Comparison of ENCODE assay signal across 9 cellular contexts in the genomic region with DNA sequence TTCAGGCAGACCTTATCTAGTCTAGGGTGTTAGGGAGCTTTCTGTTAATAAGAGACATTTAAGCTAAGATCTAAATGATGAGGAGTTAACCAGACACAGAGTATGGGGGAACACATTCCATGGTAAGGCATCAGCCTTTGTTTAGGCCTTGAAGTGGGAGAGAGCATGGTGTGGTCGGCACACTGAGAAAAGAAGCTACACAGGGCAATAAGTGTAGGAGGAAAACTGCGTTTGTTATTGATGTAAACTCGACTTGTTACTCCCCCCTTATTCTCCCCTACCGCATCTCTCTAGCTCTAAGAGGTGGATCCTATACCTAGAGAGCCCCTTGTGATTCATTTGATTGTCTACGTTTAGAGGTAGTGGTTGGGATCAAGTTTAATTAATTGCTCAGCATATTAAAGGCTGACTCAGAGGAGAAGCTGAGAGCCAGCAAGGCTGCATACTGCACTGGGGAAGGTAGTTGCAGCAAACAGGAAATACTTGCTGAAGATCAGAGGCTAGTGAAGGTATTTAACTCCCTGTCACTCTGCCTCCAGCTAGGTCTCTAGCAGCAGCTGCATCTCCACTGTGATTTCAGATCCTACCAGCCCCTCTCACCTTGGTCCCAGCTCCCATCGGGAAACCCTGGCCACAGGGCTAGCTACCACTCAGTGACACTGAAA.
DNase-seq lines count a peak whose midpoint lies in the region; ATAC-seq and TF ChIP-seq lines count a peak whose summit lies in the region.
"Had no signal": no experiment of that assay in that cellular context is flagged by ENCODE, and none has a peak within 500 bp of the region (broad histone marks: within the 10 kb centered on the region; RNA-seq: fewer than 3 reads in every experiment).

No MANE protein-coding gene starts in this region.

- POLR2A ChIA-PET in HCT116 (lab: Charles Lee) = interaction anchor here (0.8 kb wide), 1 partner anchor 9 kb away, joined by 3 read pairs; no protein-coding TSS in a partner anchor

- H3K27ac ChIP-seq in HCT116 (ENCODE audit: low read depth, low read length) (no peak overlapping the region), RWPE2 (ENCODE audit: poor library complexity, severe bottlenecking) (peak overlapping the region; percentile 10), foreskin keratinocyte (no peak overlapping the region), smooth muscle cell (ENCODE audit: low read depth) (peak overlapping the region; percentile 71), WERI-Rb-1 (no peak overlapping the region)

- H2AFZ ChIP-seq in HCT116 (ENCODE audit: low read depth, low read length, poor library complexity, severe bottlenecking) (no peak overlapping the region), smooth muscle cell (ENCODE audit: low read depth) (peak overlapping the region; percentile 53)

- RAD21 ChIA-PET in HCT116 (lab: Charles Lee; ENCODE audit: low non-redundant PET in 1 of 2, low total read pairs in 2 of 2, uncharacterized antibody in 2 of 2, unreplicated experiment in 2 of 2) = no interaction called here

- H3K36me3 ChIP-seq in HCT116 (ENCODE audit: control insufficient read depth in 1 of 2, insufficient read depth in 2 of 2, low read length in 2 of 2) (no peaks in the 10 kb centered on the region), RWPE2 (ENCODE audit: low read depth) (no peaks in the 10 kb centered on the region), smooth muscle cell (ENCODE audit: low read depth) (no peaks in the 10 kb centered on the region), WERI-Rb-1 (no peaks in the 10 kb centered on the region)

- H3K9me2 ChIP-seq in HCT116 (ENCODE audit: insufficient read depth) = no peaks in the 10 kb centered on the region

- no peak for TF ChIP-seq POLR2A in HCT116 (IDR thresholded peaks at IDR 0.05; ENCODE audit: borderline replicate concordance, extremely low read depth, insufficient read depth, insufficient read length)

- TF ChIP-seq CTCF in HCT116 (IDR thresholded peaks at IDR 0.05 in 2 of 3, conservative IDR thresholded peaks at IDR 0.05 in 1 of 3; ENCODE audit: borderline replicate concordance in 1 of 3, insufficient read depth in 1 of 3, low read depth in 2 of 3, low read length in 2 of 3) (no peak), RWPE2 (IDR thresholded peaks at IDR 0.05; ENCODE audit: poor library complexity, severe bottlenecking) (no peak), foreskin keratinocyte (conservative IDR thresholded peaks at IDR 0.05) (no peak), smooth muscle cell (IDR thresholded peaks at IDR 0.05; ENCODE audit: borderline replicate concordance, insufficient read depth, poor library complexity, severe bottlenecking) (no peak), WERI-Rb-1 (IDR thresholded peaks at IDR 0.05; ENCODE audit: low read depth, low read length) (no peak)

- ATAC-seq in HCT116 (peak; percentile 55), RWPE2 (ENCODE audit: low read depth) (peak; percentile 98), foreskin keratinocyte (peak; percentile 89), left colon (no peak)

- H3K4me3 ChIP-seq in HCT116 (replicated peaks in 1 of 2; ENCODE audit: low read depth in 1 of 2, low read length in 2 of 2) = no peak overlapping the region
- no peak overlapping the region for H3K4me3 ChIP-seq in RWPE2 (ENCODE audit: severe bottlenecking)
- H3K4me3 ChIP-seq in smooth muscle cell = no peak overlapping the region
- no peak overlapping the region for H3K4me3 ChIP-seq in WERI-Rb-1 (ENCODE audit: low read depth, low read length)

- H3F3A ChIP-seq in smooth muscle cell (ENCODE audit: low read depth) = peaks cover 9% of the 10 kb centered on the region

- no peaks in the 10 kb centered on the region for H3K9me3 ChIP-seq in HCT116 (ENCODE audit: control insufficient read depth in 1 of 2, insufficient read depth in 1 of 2, low read depth in 1 of 2, low read length in 2 of 2)
- no peaks in the 10 kb centered on the region for H3K9me3 ChIP-seq in RWPE2 (ENCODE audit: severe bottlenecking)
- no peaks in the 10 kb centered on the region for H3K9me3 ChIP-seq in smooth muscle cell (replicated peaks; ENCODE audit: low read depth)
- H3K9me3 ChIP-seq in WERI-Rb-1 (ENCODE audit: severe bottlenecking) = no peaks in the 10 kb centered on the region

- DNase-seq in HCT116 (ENCODE audit: low read depth, low spot score) = no peak
- DNase-seq in RWPE2 (ENCODE audit: low spot score) = no peak
- peak; percentile 36 to 68 for DNase-seq in foreskin keratinocyte
- no peak for DNase-seq in smooth muscle cell (lab: John Stamatoyannopoulos, UW; ENCODE audit: unreplicated experiment)
- DNase-seq in WERI-Rb-1 = no peak
- no peak for DNase-seq in posterior cingulate gyrus
- no peak for DNase-seq in left colon
- DNase-seq: NCI-H1105, SHP77 treated with DMSO at 0.1 percent for 48 hours had no signal

- WGBS in smooth muscle cell (ENCODE audit: low lambda C conversion rate) = 15% methylated on average over 6 of the region's 6 CpGs

- H3K4me2 ChIP-seq in HCT116 (ENCODE audit: low read length) (no peak overlapping the region), smooth muscle cell (peak overlapping the region; percentile 55)

- H3K79me2 ChIP-seq in HCT116 (ENCODE audit: insufficient read depth, low read length) = no peaks in the 10 kb centered on the region
- no peaks in the 10 kb centered on the region for H3K79me2 ChIP-seq in smooth muscle cell (ENCODE audit: low read depth)

- H3K9ac ChIP-seq in HCT116 (ENCODE audit: low read length) = no peak overlapping the region
- H3K9ac ChIP-seq in smooth muscle cell (ENCODE audit: low read depth) = peak overlapping the region; percentile 6

- TF ChIP-seq RAD21 in HCT116 (IDR thresholded peaks at IDR 0.05; ENCODE audit: low read depth) = no peak

- no peaks in the 10 kb centered on the region for H4K20me1 ChIP-seq in HCT116 (ENCODE audit: insufficient read depth)
- H4K20me1 ChIP-seq in smooth muscle cell (ENCODE audit: low read depth) = no peaks in the 10 kb centered on the region

- H3K27me3 ChIP-seq in HCT116 (ENCODE audit: insufficient read depth, low read length) = no peaks in the 10 kb centered on the region
- no peaks in the 10 kb centered on the region for H3K27me3 ChIP-seq in RWPE2 (ENCODE audit: insufficient read depth, poor library complexity, severe bottlenecking)
- no peaks in the 10 kb centered on the region for H3K27me3 ChIP-seq in foreskin keratinocyte
- H3K27me3 ChIP-seq in smooth muscle cell (ENCODE audit: low read depth) = no peaks in the 10 kb centered on the region
- H3K27me3 ChIP-seq in WERI-Rb-1 (ENCODE audit: insufficient read depth, low read depth, severe bottlenecking) = no peaks in the 10 kb centered on the region

- H3K4me1 ChIP-seq in HCT116 (ENCODE audit: control insufficient read depth in 1 of 2, insufficient read depth in 2 of 2, low read length in 2 of 2) (peaks cover 2 to 9% of the 10 kb centered on the region in 2 experiments; a peak in 2 of 4 replicates), RWPE2 (ENCODE audit: insufficient read depth, poor library complexity, severe bottlenecking) (no peaks in the 10 kb centered on the region), foreskin keratinocyte (no peaks in the 10 kb centered on the region), smooth muscle cell (ENCODE audit: low read depth) (peaks cover 10% of the 10 kb centered on the region)

- intact Hi-C loops in HCT116 (cut with micrococcal nuclease) (loop anchor here (10.0 kb wide), 1 partner anchor 253 kb away; no protein-coding TSS in a partner anchor), posterior cingulate gyrus (cut with DNase I) (no loop called here), left colon (cut with DNase I, micrococcal nuclease) (no loop called here)

- CTCF ChIA-PET in HCT116 (lab: Charles Lee) = interaction anchor here (2.6 kb wide), 1 partner anchor 12 kb away, joined by 8 read pairs; no protein-coding TSS in a partner anchor

- no TSS peak for BruUV-seq in HCT116 (replicated peaks; lab: Mats Ljungman, UMichigan)

TF ChIP-seq in HCT116, 20 proteins besides CTCF, POLR2A, EP300 and RAD21 (continues in another document):
- TF ChIP-seq SP1 (IDR thresholded peaks at IDR 0.05; ENCODE audit: low read depth) = no peak
- no peak for TF ChIP-seq POLR2AphosphoS5 (IDR thresholded peaks at IDR 0.05; ENCODE audit: low read depth, low read length)
- no peak for TF ChIP-seq EZH2 (IDR thresholded peaks at IDR 0.05)
- no peak for TF ChIP-seq CBX3 (IDR thresholded peaks at IDR 0.05; ENCODE audit: low read depth)
- no peak for TF ChIP-seq REST (IDR thresholded peaks at IDR 0.05; ENCODE audit: low read depth)
- TF ChIP-seq ELF1 (IDR thresholded peaks at IDR 0.05; ENCODE audit: borderline replicate concordance, low read depth) = no peak
- no peak for TF ChIP-seq ZFX (IDR thresholded peaks at IDR 0.05)
- TF ChIP-seq MAX (IDR thresholded peaks at IDR 0.05) = no peak
- no peak for TF ChIP-seq TCF7L2 (IDR thresholded peaks at IDR 0.05; ENCODE audit: borderline replicate concordance, extremely low read depth, insufficient read depth, insufficient read length)
- TF ChIP-seq SIN3A (IDR thresholded peaks at IDR 0.05; ENCODE audit: low read depth) = no peak
- no peak for TF ChIP-seq JUND (IDR thresholded peaks at IDR 0.05)

Comparison
In these comparisons a context has a peak if more than half of its experiments do, and no peak if none do; other contexts are left out.
1. DNase-seq: peak in foreskin keratinocyte (2 of 2); none in HCT116 (single experiment), RWPE2 (single experiment), smooth muscle cell (single experiment), WERI-Rb-1 (single experiment), posterior cingulate gyrus (0 of 10) and left colon (0 of 2).
2. H3K27ac ChIP-seq: peak in RWPE2 (single experiment) and smooth muscle cell (single experiment); none in HCT116 (single experiment), foreskin keratinocyte (single experiment) and WERI-Rb-1 (single experiment).